Comparison of ENCODE assay signal across 18 cellular contexts in genomic region chr17:18236494-18236893, GRCh38. TPM values are rescaled to one million over a fixed set of nuclear protein-coding genes. Genes with fewer than 3 reads are reported as not detected.
DNase-seq lines count a peak whose midpoint lies in the region; ATAC-seq, FAIRE-seq and TF ChIP-seq lines count a peak whose summit lies in the region.
"Had no signal": no experiment of that assay in that cellular context is flagged by ENCODE, and none has a peak within 500 bp of the region (broad histone marks: within the 10 kb centered on the region; RNA-seq: fewer than 3 reads in every experiment).

No MANE protein-coding gene starts in this region.

- DNase-seq in activated CD4-positive, alpha-beta memory T cell treated with anti-CD3 and anti-CD28 coated beads for 36 hours = no peak
- no peak for DNase-seq in activated CD4-positive, alpha-beta memory T cell treated with anti-CD3 and anti-CD28 coated beads, Interleukin-2, amount 10 ng/mL, durations not matched to agents 7 days and 5 days
- DNase-seq in PC-3 (no peak), endothelial cell of umbilical vein (ENCODE audit: low read depth, low spot score) (no peak), neuronal stem cell (ENCODE audit: low spot score) (no peak), NCI-H1930 (lab: John Stamatoyannopoulos, UW) (no peak), H4 (ENCODE audit: low spot score) (no peak)
- DNase-seq: 8988T, DMS153, NCI-H1105 treated with DMSO at 0.1 percent for 48 hours, NCI-H2029 treated with DMSO at 0.1 percent for 48 hours, NCI-H510A, NCI-H82, SIG-M5 had no signal

- no peak overlapping the region for H2BK15ac ChIP-seq in neuronal stem cell (ENCODE audit: low read length)

- no peak for TF ChIP-seq CTCF in PC-3 (conservative IDR thresholded peaks at IDR 0.05; ENCODE audit: low read depth, low read length)
- no peak for TF ChIP-seq CTCF in endothelial cell of umbilical vein (IDR thresholded peaks at IDR 0.05; ENCODE audit: extremely low read depth in 1 of 2, insufficient read depth in 1 of 2, low read depth in 1 of 2, low read length in 2 of 2)

- H3K18ac ChIP-seq in neuronal stem cell (ENCODE audit: low read length) = no peak overlapping the region

- H3K79me2 ChIP-seq in PC-3 (ENCODE audit: low read length) (no peaks in the 10 kb centered on the region), endothelial cell of umbilical vein (ENCODE audit: control insufficient read depth, insufficient read depth, low read length) (no peaks in the 10 kb centered on the region)

- peaks cover 7% of the 10 kb centered on the region for H3K36me3 Mint-ChIP-seq in activated CD4-positive, alpha-beta memory T cell treated with anti-CD3 and anti-CD28 coated beads for 36 hours
- H3K36me3 Mint-ChIP-seq in activated CD4-positive, alpha-beta memory T cell treated with anti-CD3 and anti-CD28 coated beads, Interleukin-2, amount 10 ng/mL, durations not matched to agents 7 days and 5 days (ENCODE audit: low read depth) = peaks cover 16% of the 10 kb centered on the region

- BruUV-seq in PC-3 (replicated peaks; lab: Mats Ljungman, UMichigan) (no TSS peak), endothelial cell of umbilical vein (replicated peaks; lab: Mats Ljungman, UMichigan) (no TSS peak)

- H3F3A ChIP-seq in PC-3 (ENCODE audit: low read length, unreplicated experiment) = no peaks in the 10 kb centered on the region

- H2AK5ac ChIP-seq in neuronal stem cell (ENCODE audit: low read depth, low read length) = no peak overlapping the region

- H3K9me2 ChIP-seq in PC-3 (replicated peaks; ENCODE audit: low read length) = no peaks in the 10 kb centered on the region

- no peak for TF ChIP-seq POLR2A in endothelial cell of umbilical vein (IDR thresholded peaks at IDR 0.05; ENCODE audit: low read depth, low read length)

- H3K9me3 ChIP-seq in PC-3 (ENCODE audit: low read length) (no peaks in the 10 kb centered on the region), endothelial cell of umbilical vein (replicated peaks; ENCODE audit: control insufficient read depth, insufficient read depth, low read length) (no peaks in the 10 kb centered on the region), neuronal stem cell (replicated peaks in 1 of 2; ENCODE audit: control insufficient read depth in 2 of 2, insufficient read depth in 1 of 2, low read depth in 1 of 2, low read length in 2 of 2) (no peaks in the 10 kb centered on the region)
- H3K9me3 ChIP-seq: BLaER1 treated with 17β-estradiol and CSF1 and Interleukin-3, amounts not matched to agents 10 nM and 100 nM had no signal

- intact Hi-C loops in activated CD4-positive, alpha-beta memory T cell treated with anti-CD3 and anti-CD28 coated beads for 36 hours (cut with micrococcal nuclease) = no loop called here
- intact Hi-C loops in PC-3 (cut with micrococcal nuclease) = no loop called here
- intact Hi-C loops in endothelial cell of umbilical vein (cut with micrococcal nuclease) = loop anchor here (1.0 kb wide), 1 partner anchor 11 kb away; no protein-coding TSS in a partner anchor

- H2BK12ac ChIP-seq in neuronal stem cell (ENCODE audit: low read length) = no peak overlapping the region

- H3K27me3 ChIP-seq in PC-3 (ENCODE audit: low read length) (no peaks in the 10 kb centered on the region), endothelial cell of umbilical vein (ENCODE audit: control insufficient read depth in 2 of 2, insufficient read depth in 2 of 2, low read length in 2 of 2) (no peaks in the 10 kb centered on the region), neuronal stem cell (ENCODE audit: control insufficient read depth in 3 of 3, insufficient read depth in 3 of 3, low read depth in 1 of 3, low read length in 3 of 3) (no peaks in the 10 kb centered on the region)
- H3K27me3 ChIP-seq: BLaER1 treated with 17β-estradiol and CSF1 and Interleukin-3, amounts not matched to agents 10 nM and 100 nM had no signal

- H3K27ac Mint-ChIP-seq in activated CD4-positive, alpha-beta memory T cell treated with anti-CD3 and anti-CD28 coated beads for 36 hours = peak overlapping the region; percentile 83
- no peak overlapping the region for H3K27ac Mint-ChIP-seq in activated CD4-positive, alpha-beta memory T cell treated with anti-CD3 and anti-CD28 coated beads, Interleukin-2, amount 10 ng/mL, durations not matched to agents 7 days and 5 days

- peak overlapping the region; percentile 71 for H3K9ac ChIP-seq in PC-3 (ENCODE audit: low read length)
- H3K9ac ChIP-seq in endothelial cell of umbilical vein (replicated peaks; ENCODE audit: extremely low read depth, insufficient read depth, low read length) = no peak overlapping the region
- no peak overlapping the region for H3K9ac ChIP-seq in neuronal stem cell (ENCODE audit: low read depth, low read length, poor library complexity)

- no CpG with 5 or more reads among the region's 18 CpGs for WGBS in neuronal stem cell (ENCODE audit: extremely low coverage in 2 of 2, insufficient read length in 2 of 2, insufficient replicate concordance in 1 of 2), 2 donors

- FAIRE-seq in endothelial cell of umbilical vein (lab: Jason Lieb, UNC) = no peak
- FAIRE-seq: GM19239, RCC 7860 had no signal

- H4K20me1 ChIP-seq in PC-3 (ENCODE audit: low read length) (0 out of 2 replicates have a peak, but pooled peaks cover 4% of the 10 kb centered on the region), endothelial cell of umbilical vein (replicated peaks; ENCODE audit: control insufficient read depth, extremely low read depth, insufficient read depth, low read length) (no peaks in the 10 kb centered on the region)

- H3K4me2 ChIP-seq in PC-3 (ENCODE audit: low read length) (no peak overlapping the region), endothelial cell of umbilical vein (ENCODE audit: insufficient read depth, low read length) (no peak overlapping the region), neuronal stem cell (ENCODE audit: insufficient read depth, low read length, poor library complexity, severe bottlenecking) (no peak overlapping the region)

- no peaks in the 10 kb centered on the region for H3K9me1 ChIP-seq in endothelial cell of umbilical vein (replicated peaks; ENCODE audit: control insufficient read depth, extremely low read depth, insufficient read depth, low read length)

- H2AFZ ChIP-seq in PC-3 (ENCODE audit: low read length) (no peak overlapping the region), endothelial cell of umbilical vein (ENCODE audit: low read depth, low read length) (no peak overlapping the region), neuronal stem cell (ENCODE audit: low read length) (no peak overlapping the region)

- H3K27me3 Mint-ChIP-seq in activated CD4-positive, alpha-beta memory T cell treated with anti-CD3 and anti-CD28 coated beads for 36 hours = no peaks in the 10 kb centered on the region
- no peaks in the 10 kb centered on the region for H3K27me3 Mint-ChIP-seq in activated CD4-positive, alpha-beta memory T cell treated with anti-CD3 and anti-CD28 coated beads, Interleukin-2, amount 10 ng/mL, durations not matched to agents 7 days and 5 days

- no peak overlapping the region for H3K4ac ChIP-seq in neuronal stem cell (ENCODE audit: low read length)

- peak overlapping the region; percentile 23 for H3K23ac ChIP-seq in neuronal stem cell (ENCODE audit: low read depth, low read length, poor library complexity)

- H3K4me3 Mint-ChIP-seq in activated CD4-positive, alpha-beta memory T cell treated with anti-CD3 and anti-CD28 coated beads for 36 hours = no peak overlapping the region
- no peak overlapping the region for H3K4me3 Mint-ChIP-seq in activated CD4-positive, alpha-beta memory T cell treated with anti-CD3 and anti-CD28 coated beads, Interleukin-2, amount 10 ng/mL, durations not matched to agents 7 days and 5 days

- H3K4me3 ChIP-seq in PC-3 (ENCODE audit: low read length) (no peak overlapping the region), endothelial cell of umbilical vein (replicated peaks in 1 of 3; ENCODE audit: insufficient read depth in 1 of 3, low read depth in 1 of 3, low read length in 3 of 3) (no peak overlapping the region), neuronal stem cell (ENCODE audit: low read length in 2 of 2) (no peak overlapping the region)
- H3K4me3 ChIP-seq: BLaER1 treated with 17β-estradiol and CSF1 and Interleukin-3, amounts not matched to agents 10 nM and 100 nM had no signal

- no peak overlapping the region for H3K14ac ChIP-seq in neuronal stem cell (ENCODE audit: low read length)

- peaks cover 36% of the 10 kb centered on the region for H3K79me1 ChIP-seq in neuronal stem cell (ENCODE audit: low read depth, low read length)

- no peak overlapping the region for H2BK5ac ChIP-seq in neuronal stem cell (ENCODE audit: low read length)

- no peak overlapping the region for H4K91ac ChIP-seq in neuronal stem cell (ENCODE audit: low read depth, low read length, poor library complexity)

- no peaks in the 10 kb centered on the region for H3K9me3 Mint-ChIP-seq in activated CD4-positive, alpha-beta memory T cell treated with anti-CD3 and anti-CD28 coated beads for 36 hours
- H3K9me3 Mint-ChIP-seq in activated CD4-positive, alpha-beta memory T cell treated with anti-CD3 and anti-CD28 coated beads, Interleukin-2, amount 10 ng/mL, durations not matched to agents 7 days and 5 days = no peaks in the 10 kb centered on the region

- CTCF ChIA-PET in activated CD4-positive, alpha-beta memory T cell treated with anti-CD3 and anti-CD28 coated beads for 36 hours (lab: Charles Lee) = no interaction called here
- CTCF ChIA-PET in activated CD4-positive, alpha-beta memory T cell treated with anti-CD3 and anti-CD28 coated beads, Interleukin-2, amount 10 ng/mL, durations not matched to agents 7 days and 5 days (lab: Charles Lee) = no interaction called here
- CTCF ChIA-PET in PC-3 (lab: Charles Lee) (no interaction called here), endothelial cell of umbilical vein (lab: Charles Lee) (interaction anchor here (1.0 to 1.7 kb wide), 3 partner anchors 12 to 86 kb away, joined by 3 to 11 read pairs (median 6); no protein-coding TSS in a partner anchor)

- POLR2A ChIA-PET in activated CD4-positive, alpha-beta memory T cell treated with anti-CD3 and anti-CD28 coated beads for 36 hours (lab: Charles Lee) = no interaction called here
- POLR2A ChIA-PET in activated CD4-positive, alpha-beta memory T cell treated with anti-CD3 and anti-CD28 coated beads, Interleukin-2, amount 10 ng/mL, durations not matched to agents 7 days and 5 days (lab: Charles Lee) = interaction anchor here (1.1 kb wide), 1 partner anchor 9 kb away, joined by 4 read pairs; no protein-coding TSS in a partner anchor
- POLR2A ChIA-PET in PC-3 (lab: Charles Lee; ENCODE audit: unreplicated experiment) (no interaction called here), endothelial cell of umbilical vein (lab: Charles Lee) (no interaction called here)

- H4K8ac ChIP-seq in neuronal stem cell (ENCODE audit: low read depth, low read length) = no peak overlapping the region

- peaks cover 16% of the 10 kb centered on the region for H3K4me1 ChIP-seq in PC-3 (ENCODE audit: insufficient read depth, low read length)
- H3K4me1 ChIP-seq in endothelial cell of umbilical vein (ENCODE audit: control insufficient read depth, extremely low read depth, insufficient read depth, low read length) = peaks cover 13% of the 10 kb centered on the region
- H3K4me1 ChIP-seq in neuronal stem cell (ENCODE audit: control insufficient read depth in 2 of 2, insufficient read depth in 1 of 2, low read depth in 1 of 2, low read length in 2 of 2) = peaks cover 6 to 9% of the 10 kb centered on the region in 2 donors

- no peak overlapping the region for H2BK120ac ChIP-seq in neuronal stem cell (ENCODE audit: low read depth, low read length)

- peaks cover 19% of the 10 kb centered on the region for H3K4me1 Mint-ChIP-seq in activated CD4-positive, alpha-beta memory T cell treated with anti-CD3 and anti-CD28 coated beads for 36 hours (ENCODE audit: low read depth)
- H3K4me1 Mint-ChIP-seq in activated CD4-positive, alpha-beta memory T cell treated with anti-CD3 and anti-CD28 coated beads, Interleukin-2, amount 10 ng/mL, durations not matched to agents 7 days and 5 days = peaks cover 9% of the 10 kb centered on the region

- peak overlapping the region; percentile 90 for H3K27ac ChIP-seq in PC-3 (ENCODE audit: low read length)
- H3K27ac ChIP-seq in endothelial cell of umbilical vein (ENCODE audit: insufficient read depth, low read depth, low read length) = peak overlapping the region; percentile 89
- H3K27ac ChIP-seq in neuronal stem cell (replicated peaks; ENCODE audit: low read length) = no peak overlapping the region

- no peak for ATAC-seq in PC-3
- no peak for ATAC-seq in GM18909 (IDR thresholded peaks at IDR 0.05; ENCODE audit: poor library complexity, unreplicated experiment)

- H3K36me3 ChIP-seq in PC-3 (ENCODE audit: low read depth, low read length) (peaks cover 5% of the 10 kb centered on the region; the same call in 1 of the 2 replicates), endothelial cell of umbilical vein (ENCODE audit: control insufficient read depth in 2 of 2, extremely low read depth in 1 of 2, insufficient read depth in 2 of 2, low read length in 2 of 2) (peaks cover 6 to 54% of the 10 kb centered on the region in 2 experiments), neuronal stem cell (replicated peaks in 1 of 2; ENCODE audit: control insufficient read depth in 2 of 2, insufficient read depth in 2 of 2, low read length in 2 of 2) (peaks cover 82 to 95% of the 10 kb centered on the region in 2 donors)

- dilution Hi-C loops in endothelial cell of umbilical vein (cut with MboI; ENCODE audit: extremely low pct_ligation_motif_present, low sequenced_read_pairs) = no loop called here

RNA-seq across cellular contexts. Expression of gene LLGL1, which starts 11.1 kb away (rescaled TPM):
- 10 to 100 TPM; 27.3 to 27.5 TPM for total RNA-seq in activated CD4-positive, alpha-beta memory T cell treated with anti-CD3 and anti-CD28 coated beads for 36 hours
- total RNA-seq in activated CD4-positive, alpha-beta memory T cell treated with anti-CD3 and anti-CD28 coated beads, Interleukin-2, amount 10 ng/mL, durations not matched to agents 7 days and 5 days = 10 to 100 TPM; 22.8 to 22.9 TPM
- total RNA-seq in PC-3 (2014; rRNA removed) = 47.4 and 60.6 TPM in 2 replicates
- 34.9 and 36.8 TPM in 2 replicates for total RNA-seq in endothelial cell of umbilical vein
- polyA plus RNA-seq in endothelial cell of umbilical vein = 47.1 and 55.5 TPM in 2 replicates
- 30.8 and 38.9 TPM in 2 replicates for polyA plus RNA-seq in endothelial cell of umbilical vein (2011; cell fraction: cytosol; rRNA removed)
- polyA plus RNA-seq in endothelial cell of umbilical vein (2011; cell fraction: nucleus; rRNA removed) = 47.3 and 56.7 TPM in 2 replicates
- 24.1 and 28.5 TPM in 2 replicates for polyA plus RNA-seq in endothelial cell of umbilical vein (2012)
- polyA minus RNA-seq in endothelial cell of umbilical vein = 36.3 and 42.3 TPM in 2 replicates
- polyA minus RNA-seq in endothelial cell of umbilical vein (2011; cell fraction: cytosol; rRNA and poly(A)+ RNA removed) = 14.3 TPM
- 17.3 and 24.4 TPM in 2 replicates for polyA minus RNA-seq in endothelial cell of umbilical vein (2011; cell fraction: nucleus; rRNA and poly(A)+ RNA removed)
- polyA plus RNA-seq in neuronal stem cell (2013, experiment 1 of 2) = 72.8 TPM
- 73.5 TPM for polyA plus RNA-seq in neuronal stem cell (2013, experiment 2 of 2)
- 12.1 and 14.0 TPM in 2 replicates for total RNA-seq in H4 (2014; rRNA removed; shearing (Covaris generic))

RNA-seq across cellular contexts. Expression of gene FLII, which starts 22.0 kb away (rescaled TPM):
- 100 to 1,000 TPM; 357 to 359 TPM for total RNA-seq in activated CD4-positive, alpha-beta memory T cell treated with anti-CD3 and anti-CD28 coated beads for 36 hours
- total RNA-seq in activated CD4-positive, alpha-beta memory T cell treated with anti-CD3 and anti-CD28 coated beads, Interleukin-2, amount 10 ng/mL, durations not matched to agents 7 days and 5 days = 100 to 1,000 TPM; 336 TPM
- total RNA-seq in PC-3 (2014; rRNA removed) = 537 and 742 TPM in 2 replicates
- total RNA-seq in endothelial cell of umbilical vein = 372 and 397 TPM in 2 replicates
- polyA plus RNA-seq in endothelial cell of umbilical vein = 582 and 691 TPM in 2 replicates
- 393 and 428 TPM in 2 replicates for polyA plus RNA-seq in endothelial cell of umbilical vein (2011; cell fraction: cytosol; rRNA removed)
- polyA plus RNA-seq in endothelial cell of umbilical vein (2011; cell fraction: nucleus; rRNA removed) = 1,056 and 1,210 TPM in 2 replicates
- polyA plus RNA-seq in endothelial cell of umbilical vein (2012) = 343 and 396 TPM in 2 replicates
- 446 and 481 TPM in 2 replicates for polyA minus RNA-seq in endothelial cell of umbilical vein
- 202 TPM for polyA minus RNA-seq in endothelial cell of umbilical vein (2011; cell fraction: cytosol; rRNA and poly(A)+ RNA removed)
- 205 and 272 TPM in 2 replicates for polyA minus RNA-seq in endothelial cell of umbilical vein (2011; cell fraction: nucleus; rRNA and poly(A)+ RNA removed)
- polyA plus RNA-seq in neuronal stem cell (2013, experiment 1 of 2) = 127 TPM
- 124 TPM for polyA plus RNA-seq in neuronal stem cell (2013, experiment 2 of 2)
- total RNA-seq in H4 (2014; rRNA removed; shearing (Covaris generic)) = 128 and 139 TPM in 2 replicates

RNA-seq across cellular contexts. Expression of gene MIEF2, which starts 24.0 kb away (rescaled TPM):
- total RNA-seq in activated CD4-positive, alpha-beta memory T cell treated with anti-CD3 and anti-CD28 coated beads for 36 hours = 1 to 10 TPM; 6.5 to 6.8 TPM
- 10 to 100 TPM in 1 of 2 experiments, 1 to 10 TPM in 1; 9.2 to 10.9 TPM for total RNA-seq in activated CD4-positive, alpha-beta memory T cell treated with anti-CD3 and anti-CD28 coated beads, Interleukin-2, amount 10 ng/mL, durations not matched to agents 7 days and 5 days
- total RNA-seq in PC-3 (2014; rRNA removed) (16.6 and 17.5 TPM in 2 replicates), endothelial cell of umbilical vein (8.3 and 8.5 TPM in 2 replicates)
- polyA plus RNA-seq in endothelial cell of umbilical vein = 22.7 and 28.2 TPM in 2 replicates
- 10.7 and 12.8 TPM in 2 replicates for polyA plus RNA-seq in endothelial cell of umbilical vein (2011; cell fraction: cytosol; rRNA removed)
- polyA plus RNA-seq in endothelial cell of umbilical vein (2011; cell fraction: nucleus; rRNA removed) = 10.7 and 12.9 TPM in 2 replicates
- polyA plus RNA-seq in endothelial cell of umbilical vein (2012) = 5.2 and 8.4 TPM in 2 replicates
- polyA minus RNA-seq in endothelial cell of umbilical vein = 11.0 and 14.7 TPM in 2 replicates
- 6.7 TPM for polyA minus RNA-seq in endothelial cell of umbilical vein (2011; cell fraction: cytosol; rRNA and poly(A)+ RNA removed)
- polyA minus RNA-seq in endothelial cell of umbilical vein (2011; cell fraction: nucleus; rRNA and poly(A)+ RNA removed) = 3.1 and 6.3 TPM in 2 replicates
- 4.4 TPM for polyA plus RNA-seq in neuronal stem cell (2013, experiment 1 of 2)
- 4.6 TPM for polyA plus RNA-seq in neuronal stem cell (2013, experiment 2 of 2)
- 4.1 and 5.0 TPM in 2 replicates for total RNA-seq in H4 (2014; rRNA removed; shearing (Covaris generic))

RNA-seq across cellular contexts. Expression of gene ALKBH5, which starts 52.9 kb away (rescaled TPM):
- total RNA-seq in activated CD4-positive, alpha-beta memory T cell treated with anti-CD3 and anti-CD28 coated beads for 36 hours = 100 to 1,000 TPM; 122 to 127 TPM
- total RNA-seq in activated CD4-positive, alpha-beta memory T cell treated with anti-CD3 and anti-CD28 coated beads, Interleukin-2, amount 10 ng/mL, durations not matched to agents 7 days and 5 days = 100 to 1,000 TPM; 118 to 125 TPM
- total RNA-seq in PC-3 (2014; rRNA removed) = 207 and 227 TPM in 2 replicates
- 70.7 and 71.0 TPM in 2 replicates for total RNA-seq in endothelial cell of umbilical vein
- 54.5 and 55.3 TPM in 2 replicates for polyA plus RNA-seq in endothelial cell of umbilical vein
- polyA plus RNA-seq in endothelial cell of umbilical vein (2011; cell fraction: cytosol; rRNA removed) = 49.2 and 50.9 TPM in 2 replicates
- 22.4 and 25.2 TPM in 2 replicates for polyA plus RNA-seq in endothelial cell of umbilical vein (2011; cell fraction: nucleus; rRNA removed)
- 41.3 and 42.9 TPM in 2 replicates for polyA plus RNA-seq in endothelial cell of umbilical vein (2012)
- 79.3 and 89.4 TPM in 2 replicates for polyA minus RNA-seq in endothelial cell of umbilical vein
- 106 TPM for polyA minus RNA-seq in endothelial cell of umbilical vein (2011; cell fraction: cytosol; rRNA and poly(A)+ RNA removed)
- polyA minus RNA-seq in endothelial cell of umbilical vein (2011; cell fraction: nucleus; rRNA and poly(A)+ RNA removed) = 18.0 and 18.2 TPM in 2 replicates
- polyA plus RNA-seq in neuronal stem cell (2013, experiment 1 of 2) = 74.3 TPM
- polyA plus RNA-seq in neuronal stem cell (2013, experiment 2 of 2) = 79.4 TPM
- 58.2 and 63.1 TPM in 2 replicates for total RNA-seq in H4 (2014; rRNA removed; shearing (Covaris generic))
